9 cellular contexts compared by ENCODE assay signal in the genomic region with DNA sequence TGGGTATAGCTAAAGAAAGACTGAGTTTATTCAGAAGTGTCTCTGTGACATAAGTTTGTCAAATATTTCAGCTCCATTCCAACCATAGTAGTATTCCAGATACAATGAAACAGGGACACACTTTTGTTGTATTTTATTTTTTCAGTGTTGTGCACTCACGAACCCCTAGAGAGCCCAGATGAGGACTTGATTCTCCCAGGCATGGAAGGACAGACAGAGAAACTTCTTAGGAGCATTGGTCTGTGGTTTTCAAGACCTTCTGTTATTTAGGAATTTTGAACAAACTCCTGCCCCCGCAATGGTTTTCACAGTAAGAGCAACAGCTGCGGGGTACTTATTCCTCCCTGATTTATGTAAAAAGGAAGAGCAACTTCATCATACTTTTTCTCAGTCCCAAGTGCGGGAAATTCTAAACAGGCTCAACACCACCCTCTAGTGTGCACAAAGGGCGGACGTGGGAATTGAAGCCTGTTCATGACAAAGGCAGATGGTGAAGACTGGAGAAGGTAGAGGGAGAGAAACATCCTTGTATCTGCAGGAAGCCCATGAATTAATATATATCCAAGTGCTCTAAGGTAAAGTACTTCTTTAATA.
DNase-seq lines count a peak whose midpoint lies in the region; ATAC-seq, FAIRE-seq and TF ChIP-seq lines count a peak whose summit lies in the region.
"Had no signal": no experiment of that assay in that cellular context is flagged by ENCODE, and none has a peak within 500 bp of the region (broad histone marks: within the 10 kb centered on the region; RNA-seq: fewer than 3 reads in every experiment).

No MANE protein-coding gene starts in this region.

- no peaks in the 10 kb centered on the region for H3K27me3 Mint-ChIP-seq in stimulated activated memory B cell treated with anti-CD40 and anti-IgM and Interleukin-4, amounts not matched to agents 10 μg/mL and 1 μg/mL and 100 μg/mL, for 72 hours

- peak; percentile 95 for FAIRE-seq in GM19239 (lab: Jason Lieb, UNC)

- no peaks in the 10 kb centered on the region for H3K27me3 ChIP-seq in RWPE2 (ENCODE audit: insufficient read depth, poor library complexity, severe bottlenecking)

- TF ChIP-seq CTCF in LNCaP clone FGC (IDR thresholded peaks at IDR 0.05; ENCODE audit: control insufficient read depth, extremely low read depth, insufficient read depth) = peak; percentile 96
- TF ChIP-seq CTCF in RWPE2 (IDR thresholded peaks at IDR 0.05; ENCODE audit: poor library complexity, severe bottlenecking) = peak; percentile 70

- no peak overlapping the region for H3K4me3 ChIP-seq in LNCaP clone FGC (ENCODE audit: low read depth, low read length)
- no peak overlapping the region for H3K4me3 ChIP-seq in RWPE2 (ENCODE audit: severe bottlenecking)

- no peaks in the 10 kb centered on the region for H3K9me3 Mint-ChIP-seq in stimulated activated memory B cell treated with anti-CD40 and anti-IgM and Interleukin-4, amounts not matched to agents 10 μg/mL and 1 μg/mL and 100 μg/mL, for 72 hours
- H3K9me3 Mint-ChIP-seq: T-helper 1 cell treated with Interleukin-12 subunit alpha and Interleukin-12 subunit beta and Interleukin-4 antibody, amounts not matched to agents 30 μg/mL and 1 μg/mL, for 36 hours had no signal

- H3K4me3 Mint-ChIP-seq in stimulated activated memory B cell treated with anti-CD40 and anti-IgM and Interleukin-4, amounts not matched to agents 10 μg/mL and 1 μg/mL and 100 μg/mL, for 72 hours = no peak overlapping the region
- H3K4me3 Mint-ChIP-seq: T-helper 1 cell treated with Interleukin-12 subunit alpha and Interleukin-12 subunit beta and Interleukin-4 antibody, amounts not matched to agents 30 μg/mL and 1 μg/mL, for 36 hours had no signal

- H3K36me3 Mint-ChIP-seq in stimulated activated memory B cell treated with anti-CD40 and anti-IgM and Interleukin-4, amounts not matched to agents 10 μg/mL and 1 μg/mL and 100 μg/mL, for 72 hours = no peaks in the 10 kb centered on the region

- ATAC-seq in RWPE2 (ENCODE audit: low read depth) (peak; percentile 88), GM19023 (IDR thresholded peaks at IDR 0.05; ENCODE audit: unreplicated experiment) (no peak)
- ATAC-seq in stimulated activated memory B cell treated with anti-CD40 and anti-IgM and Interleukin-4, amounts not matched to agents 10 μg/mL and 1 μg/mL and 100 μg/mL, for 72 hours = peak; percentile 76

- in situ Hi-C loops in Caki2 (cut with HindIII; ENCODE audit: low pct_unique_long_range_greater_than_20kb, low sequenced_read_pairs) = no loop called here

- H3K4me1 Mint-ChIP-seq in stimulated activated memory B cell treated with anti-CD40 and anti-IgM and Interleukin-4, amounts not matched to agents 10 μg/mL and 1 μg/mL and 100 μg/mL, for 72 hours = no peaks in the 10 kb centered on the region

- no peak overlapping the region for H3K27ac ChIP-seq in RWPE2 (ENCODE audit: poor library complexity, severe bottlenecking)
- H3K27ac ChIP-seq in caudate nucleus (ENCODE audit: low read depth, low read length) = no peak overlapping the region

- H3K36me3 ChIP-seq in RWPE2 (ENCODE audit: low read depth) = no peaks in the 10 kb centered on the region

- DNase-seq in Caki2 (ENCODE audit: low read depth) (peak; percentile 30), GM19239 (ENCODE audit: insufficient read length, low spot score) (peak; percentile 52), LNCaP clone FGC (ENCODE audit: low read depth) (no peak), RWPE2 (ENCODE audit: low spot score) (no peak), caudate nucleus (lab: John Stamatoyannopoulos, UW) (peak in 45 of 61 donors; percentile 0 to 59 (median 13)), kidney tubule cell (ENCODE audit: low spot score) (peak; percentile 60)

- H3K4me1 ChIP-seq in RWPE2 (ENCODE audit: insufficient read depth, poor library complexity, severe bottlenecking) = no peaks in the 10 kb centered on the region

- no peaks in the 10 kb centered on the region for H3K9me3 ChIP-seq in RWPE2 (ENCODE audit: severe bottlenecking)

- H3K27ac Mint-ChIP-seq in stimulated activated memory B cell treated with anti-CD40 and anti-IgM and Interleukin-4, amounts not matched to agents 10 μg/mL and 1 μg/mL and 100 μg/mL, for 72 hours = no peak overlapping the region
- H3K27ac Mint-ChIP-seq: T-helper 1 cell treated with Interleukin-12 subunit alpha and Interleukin-12 subunit beta and Interleukin-4 antibody, amounts not matched to agents 30 μg/mL and 1 μg/mL, for 36 hours had no signal

Comparison
In these comparisons a context has a peak if more than half of its experiments do, and no peak if none do; other contexts are left out.
1. DNase-seq: peak in Caki2 (single experiment), GM19239 (single experiment), caudate nucleus (45 of 61) and kidney tubule cell (single experiment); none in LNCaP clone FGC (single experiment) and RWPE2 (single experiment).